In genomic region chr9:14512942-14513341, GRCh38 we compare ENCODE assay signal across 27 cellular contexts.
"Had no signal": no experiment of that assay in that cellular context is flagged by ENCODE, and none has a peak within 500 bp of the region (broad histone marks: within the 10 kb centered on the region; RNA-seq: fewer than 3 reads in every experiment).

No MANE protein-coding gene starts in this region.

- H3K27me3 ChIP-seq: colonic mucosa, esophagus muscularis mucosa, esophagus squamous epithelium, foreskin keratinocyte, gastrocnemius medialis, gastroesophageal sphincter, heart left ventricle, heart right ventricle had no signal

- H3K4me1 ChIP-seq: colonic mucosa, esophagus muscularis mucosa, esophagus squamous epithelium, foreskin keratinocyte, heart left ventricle, heart right ventricle had no signal

- H3K27ac ChIP-seq: colonic mucosa, coronary artery, dorsolateral prefrontal cortex, epithelial cell of prostate, esophagus muscularis mucosa, esophagus squamous epithelium, foreskin keratinocyte, gastrocnemius medialis, gastroesophageal sphincter, heart left ventricle, heart right ventricle had no signal

- ATAC-seq: effector memory CD8-positive, alpha-beta T cell; esophagus mucosa; foreskin keratinocyte; gastrocnemius medialis; gastroesophageal sphincter; heart left ventricle; heart right ventricle had no signal

- FAIRE-seq: colon, endometrium, endothelial cell of umbilical vein had no signal

- H3K36me3 ChIP-seq: colonic mucosa, esophagus muscularis mucosa, esophagus squamous epithelium, gastrocnemius medialis, gastroesophageal sphincter, heart left ventricle, heart right ventricle had no signal

- DNase-seq: colonic mucosa; cortex of kidney; dermis blood vessel endothelial cell; dorsolateral prefrontal cortex; effector CD4-positive, alpha-beta T cell; effector CD8-positive, alpha-beta T cell; effector memory CD4-positive, alpha-beta T cell; effector memory CD8-positive, alpha-beta T cell; endodermal cell; erythroblast; esophagus squamous epithelium; foreskin fibroblast; foreskin keratinocyte; foreskin melanocyte; gastrocnemius medialis; glutamatergic neuron; head of caudate nucleus; heart left ventricle; heart right ventricle had no signal

- H3K9me3 ChIP-seq: colonic mucosa, esophagus muscularis mucosa, esophagus squamous epithelium, gastrocnemius medialis, gastroesophageal sphincter, heart left ventricle, heart right ventricle had no signal

- H3K4me3 ChIP-seq: colonic mucosa, coronary artery, dorsolateral prefrontal cortex, esophagus muscularis mucosa, esophagus squamous epithelium, gastrocnemius medialis, gastroesophageal sphincter, heart left ventricle, heart right ventricle had no signal
